Comparison of ENCODE assay signal across 9 cellular contexts in the genomic region with DNA sequence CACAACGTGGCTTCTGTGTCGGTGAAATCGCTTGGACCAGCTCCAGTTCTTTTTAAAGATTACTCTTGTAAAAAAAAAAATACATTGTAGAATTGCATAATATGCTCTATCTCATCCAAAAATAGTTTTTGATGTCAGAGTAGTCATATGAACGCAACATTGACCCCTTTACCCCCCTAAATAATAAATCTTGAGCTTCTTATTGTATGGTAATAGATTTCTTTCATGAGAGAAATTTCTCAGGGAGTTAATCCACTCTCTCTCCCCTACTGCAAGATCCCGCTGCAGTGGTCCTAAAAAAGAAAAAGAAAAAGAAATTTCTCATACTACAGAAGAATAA. TPM values are rescaled to one million over a fixed set of nuclear protein-coding genes. Genes with fewer than 3 reads are reported as not detected.
DNase-seq lines count a peak whose midpoint lies in the region; ATAC-seq, FAIRE-seq and TF ChIP-seq lines count a peak whose summit lies in the region.
"Had no signal": no experiment of that assay in that cellular context is flagged by ENCODE, and none has a peak within 500 bp of the region (broad histone marks: within the 10 kb centered on the region; RNA-seq: fewer than 3 reads in every experiment).

No MANE protein-coding gene starts in this region.

- ATAC-seq in GM19452 (IDR thresholded peaks at IDR 0.05; ENCODE audit: unreplicated experiment) (no peak), GM21528 (IDR thresholded peaks at IDR 0.05; ENCODE audit: low FRiP score, unreplicated experiment) (no peak)

- H2AFZ ChIP-seq in PC-9 (peak overlapping the region; percentile 96), endothelial cell of umbilical vein (ENCODE audit: low read depth, low read length) (peak overlapping the region; percentile 89), neuron (ENCODE audit: low read depth, low read length) (peak overlapping the region; percentile 89)

- H4K20me1 ChIP-seq in PC-9 (ENCODE audit: insufficient read depth) (no peaks in the 10 kb centered on the region), endothelial cell of umbilical vein (replicated peaks; ENCODE audit: control insufficient read depth, extremely low read depth, insufficient read depth, low read length) (no peaks in the 10 kb centered on the region)

- H3K79me2 ChIP-seq in PC-9 (ENCODE audit: low read depth) = 0 out of 2 replicates have a peak, but pooled peaks cover 5% of the 10 kb centered on the region
- H3K79me2 ChIP-seq in endothelial cell of umbilical vein (ENCODE audit: control insufficient read depth, insufficient read depth, low read length) = no peaks in the 10 kb centered on the region

- H3F3A ChIP-seq in PC-9 (ENCODE audit: insufficient read depth, low read depth) = peaks cover 8% of the 10 kb centered on the region; the same call in 1 of the 2 replicates

- H3K4me1 ChIP-seq in PC-9 (replicated peaks; ENCODE audit: insufficient read depth) = peaks cover 19% of the 10 kb centered on the region
- peaks cover 14% of the 10 kb centered on the region for H3K4me1 ChIP-seq in endothelial cell of umbilical vein (ENCODE audit: control insufficient read depth, extremely low read depth, insufficient read depth, low read length)
- peaks cover 12% of the 10 kb centered on the region for H3K4me1 ChIP-seq in neuron (ENCODE audit: insufficient read depth, low read length)

- H3K9ac ChIP-seq in endothelial cell of umbilical vein (replicated peaks; ENCODE audit: extremely low read depth, insufficient read depth, low read length) = peak overlapping the region; percentile 29

- CTCF ChIA-PET in BJ (lab: Yijun Ruan, JAX) = interaction anchor here (2.8 kb wide), 1 partner anchor 22 kb away, joined by 17 read pairs; no protein-coding TSS in a partner anchor
- CTCF ChIA-PET in PC-9 (lab: Charles Lee) = interaction anchor here (0.5 to 1.0 kb wide), 5 partner anchors 49 to 141 kb away, joined by 4 to 10 read pairs (median 5); partner anchors contain the start of gene ZNF638
- CTCF ChIA-PET in endothelial cell of umbilical vein (lab: Charles Lee) = interaction anchor here (1.0 to 2.8 kb wide), 6 partner anchors 15 to 54 kb away, joined by 3 to 23 read pairs (median 6); partner anchors contain the start of genes PAIP2B and ZNF638

- H3K36me3 ChIP-seq in BJ (ENCODE audit: control insufficient read depth, insufficient read depth, low read length) (no peaks in the 10 kb centered on the region), PC-9 (ENCODE audit: low read depth) (no peaks in the 10 kb centered on the region), endothelial cell of umbilical vein (ENCODE audit: control insufficient read depth in 2 of 2, extremely low read depth in 1 of 2, insufficient read depth in 2 of 2, low read length in 2 of 2) (no peaks in the 10 kb centered on the region), neuron (ENCODE audit: insufficient read depth, low read length) (no peaks in the 10 kb centered on the region)

- POLR2A ChIA-PET in BJ (lab: Charles Lee) = interaction anchor here (0.6 kb wide), 1 partner anchor 17 kb away, joined by 4 read pairs; no protein-coding TSS in a partner anchor
- POLR2A ChIA-PET in PC-9 (lab: Charles Lee; ENCODE audit: unreplicated experiment) = no interaction called here
- POLR2A ChIA-PET in endothelial cell of umbilical vein (lab: Charles Lee) = no interaction called here

- H3K27me3 ChIP-seq in BJ (ENCODE audit: control insufficient read depth, insufficient read depth, low read length) (peaks cover under 1% of the 10 kb centered on the region; the same call in 1 of the 2 replicates), PC-9 (ENCODE audit: insufficient read depth, low read depth) (no peaks in the 10 kb centered on the region), endothelial cell of umbilical vein (ENCODE audit: control insufficient read depth in 2 of 2, insufficient read depth in 2 of 2, low read length in 2 of 2) (peaks cover under 1 to 7% of the 10 kb centered on the region in 2 experiments), neuron (ENCODE audit: insufficient read depth, low read length) (no peaks in the 10 kb centered on the region)

- DNase-seq in BJ (ENCODE audit: low read depth) (no peak), PC-9 (no peak), endothelial cell of umbilical vein (ENCODE audit: low read depth, low spot score) (no peak), cerebellar nuclear complex (lab: John Stamatoyannopoulos, UW) (no peak)
- no peak for DNase-seq in effector CD8-positive, alpha-beta T cell (lab: John Stamatoyannopoulos, UW)

- TF ChIP-seq POLR2A in endothelial cell of umbilical vein (IDR thresholded peaks at IDR 0.05; ENCODE audit: low read depth, low read length) = no peak

- H3K9me3 ChIP-seq in PC-9 (ENCODE audit: insufficient read depth, low read depth) (no peaks in the 10 kb centered on the region), endothelial cell of umbilical vein (replicated peaks; ENCODE audit: control insufficient read depth, insufficient read depth, low read length) (no peaks in the 10 kb centered on the region), neuron (ENCODE audit: low read length) (no peaks in the 10 kb centered on the region)

- peak overlapping the region; percentile 50 for H3K4me3 ChIP-seq in BJ (ENCODE audit: low read depth, low read length)
- H3K4me3 ChIP-seq in PC-9 = peak overlapping the region; percentile 62
- peak overlapping the region; percentile 57 to 82 (median 65) for H3K4me3 ChIP-seq in endothelial cell of umbilical vein (replicated peaks in 1 of 3; ENCODE audit: insufficient read depth in 1 of 3, low read depth in 1 of 3, low read length in 3 of 3)
- peak overlapping the region; percentile 86 for H3K4me3 ChIP-seq in neuron (ENCODE audit: low read length)
- H3K4me3 ChIP-seq: K562 had no signal

- TF ChIP-seq CTCF in BJ (IDR thresholded peaks at IDR 0.05; ENCODE audit: insufficient read depth, low read depth, low read length) (no peak), PC-9 (conservative IDR thresholded peaks at IDR 0.05) (no peak), endothelial cell of umbilical vein (IDR thresholded peaks at IDR 0.05; ENCODE audit: extremely low read depth in 1 of 2, insufficient read depth in 1 of 2, low read depth in 1 of 2, low read length in 2 of 2) (no peak)

- intact Hi-C loops in PC-9 (cut with micrococcal nuclease; ENCODE audit: unreplicated experiment) (loop anchor here (2.0 kb wide), 1 partner anchor 50 kb away; the partner anchor contains the start of gene PAIP2B), endothelial cell of umbilical vein (cut with micrococcal nuclease) (loop anchor here (2.0 kb wide), 2 partner anchors 56 to 120 kb away; no protein-coding TSS in a partner anchor)

- BruUV-seq in PC-9 (replicated peaks; lab: Mats Ljungman, UMichigan) (no TSS peak), endothelial cell of umbilical vein (replicated peaks; lab: Mats Ljungman, UMichigan) (no TSS peak)

- FAIRE-seq in endothelial cell of umbilical vein (lab: Jason Lieb, UNC) = no peak
- FAIRE-seq: K562 had no signal

- H3K9me2 ChIP-seq in PC-9 (ENCODE audit: insufficient read depth) = no peaks in the 10 kb centered on the region

- H3K27ac ChIP-seq in PC-9 (no peak overlapping the region), endothelial cell of umbilical vein (ENCODE audit: insufficient read depth, low read depth, low read length) (no peak overlapping the region)

- H3K4me2 ChIP-seq in PC-9 (peak overlapping the region; percentile 89), endothelial cell of umbilical vein (ENCODE audit: insufficient read depth, low read length) (peak overlapping the region; percentile 99)

- no peaks in the 10 kb centered on the region for H3K9me1 ChIP-seq in endothelial cell of umbilical vein (replicated peaks; ENCODE audit: control insufficient read depth, extremely low read depth, insufficient read depth, low read length)

- dilution Hi-C loops in endothelial cell of umbilical vein (cut with MboI; ENCODE audit: extremely low pct_ligation_motif_present, low sequenced_read_pairs) = no loop called here

TF ChIP-seq in endothelial cell of umbilical vein, 7 proteins besides CTCF, POLR2A, EP300 and RAD21 (continues in another document):
- TF ChIP-seq MAX (IDR thresholded peaks at IDR 0.05; ENCODE audit: insufficient read depth, insufficient read length) (no peak), MYC (IDR thresholded peaks at IDR 0.05; ENCODE audit: low read depth, low read length) (no peak), EZH2 (IDR thresholded peaks at IDR 0.05; ENCODE audit: borderline replicate concordance, low read depth, low read length, severe bottlenecking) (no peak), FOS (IDR thresholded peaks at IDR 0.05; ENCODE audit: borderline replicate concordance, insufficient read depth, low read length) (no peak), POLR2AphosphoS5 (IDR thresholded peaks at IDR 0.05; ENCODE audit: insufficient read depth, low read depth, low read length) (no peak), JUN (IDR thresholded peaks at IDR 0.05; ENCODE audit: borderline replicate concordance, insufficient read depth, insufficient read length, low read depth) (no peak)

RNA-seq across cellular contexts. Expression of gene PAIP2B, which starts 50.2 kb away (rescaled TPM):
- polyA plus RNA-seq in BJ (2011; rRNA removed) = 0.11 and 0.29 TPM in 2 replicates
- 0.05 and 0.19 TPM in 2 replicates for polyA minus RNA-seq in BJ (2011; rRNA and poly(A)+ RNA removed)
- 5.4 and 6.1 TPM in 2 replicates for total RNA-seq in PC-9 (2021)
- 0.58 and 0.62 TPM in 2 replicates for total RNA-seq in endothelial cell of umbilical vein
- 0.13 and 0.21 TPM in 2 replicates for polyA plus RNA-seq in endothelial cell of umbilical vein
- polyA plus RNA-seq in endothelial cell of umbilical vein (2011; cell fraction: cytosol; rRNA removed) = 0.18 and 0.23 TPM in 2 replicates
- 0.24 and 0.30 TPM in 2 replicates for polyA plus RNA-seq in endothelial cell of umbilical vein (2011; cell fraction: nucleus; rRNA removed)
- polyA plus RNA-seq in endothelial cell of umbilical vein (2012) = 0.33 and 0.37 TPM in 2 replicates
- 0.36 and 0.55 TPM in 2 replicates for polyA minus RNA-seq in endothelial cell of umbilical vein
- polyA minus RNA-seq in endothelial cell of umbilical vein (2011; cell fraction: cytosol; rRNA and poly(A)+ RNA removed) = not detected
- polyA minus RNA-seq in endothelial cell of umbilical vein (2011; cell fraction: nucleus; rRNA and poly(A)+ RNA removed) = 0.19 TPM in 2 replicates

RNA-seq across cellular contexts. Expression of gene ZNF638, which starts 54.5 kb away (rescaled TPM):
- polyA plus RNA-seq in BJ (2011; rRNA removed) (44.8 and 75.2 TPM in 2 replicates), endothelial cell of umbilical vein (27.6 and 36.4 TPM in 2 replicates)
- polyA minus RNA-seq in BJ (2011; rRNA and poly(A)+ RNA removed) = 65.9 and 81.0 TPM in 2 replicates
- total RNA-seq in PC-9 (2021) (109 and 122 TPM in 2 replicates), endothelial cell of umbilical vein (109 and 111 TPM in 2 replicates)
- polyA plus RNA-seq in endothelial cell of umbilical vein (2011; cell fraction: cytosol; rRNA removed) = 43.8 and 50.4 TPM in 2 replicates
- 223 and 239 TPM in 2 replicates for polyA plus RNA-seq in endothelial cell of umbilical vein (2011; cell fraction: nucleus; rRNA removed)
- polyA plus RNA-seq in endothelial cell of umbilical vein (2012) = 65.0 and 85.7 TPM in 2 replicates
- polyA minus RNA-seq in endothelial cell of umbilical vein = 161 and 188 TPM in 2 replicates
- polyA minus RNA-seq in endothelial cell of umbilical vein (2011; cell fraction: cytosol; rRNA and poly(A)+ RNA removed) = 70.2 TPM
- 324 and 469 TPM in 2 replicates for polyA minus RNA-seq in endothelial cell of umbilical vein (2011; cell fraction: nucleus; rRNA and poly(A)+ RNA removed)
